Comparison of ENCODE assay signal across 28 cellular contexts in the genomic region with DNA sequence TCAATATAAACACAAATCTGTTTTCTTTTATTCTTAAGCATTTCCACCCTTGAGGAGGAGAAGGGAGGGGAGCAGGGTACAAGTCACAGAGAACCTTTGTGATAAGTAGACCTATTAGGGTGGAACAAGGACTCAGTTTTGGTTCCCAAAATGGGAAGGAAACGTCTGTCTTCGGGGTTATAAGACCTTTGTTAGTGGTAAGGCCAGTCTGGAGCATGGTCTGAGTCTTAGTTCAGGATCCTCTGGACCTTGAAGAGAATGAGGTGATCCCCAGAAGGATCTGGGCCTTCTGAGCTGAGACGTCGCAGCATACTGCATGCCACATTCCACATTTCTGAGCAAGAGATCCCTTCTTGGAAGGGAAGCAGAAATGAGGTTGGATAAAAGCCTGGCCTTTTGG. TPM values are rescaled to one million over a fixed set of nuclear protein-coding genes. Genes with fewer than 3 reads are reported as not detected.
DNase-seq lines count a peak whose midpoint lies in the region; ATAC-seq, FAIRE-seq and TF ChIP-seq lines count a peak whose summit lies in the region.
"Had no signal": no experiment of that assay in that cellular context is flagged by ENCODE, and none has a peak within 500 bp of the region (broad histone marks: within the 10 kb centered on the region; RNA-seq: fewer than 3 reads in every experiment).

No MANE protein-coding gene starts in this region.

- H3K36me3 Mint-ChIP-seq in activated CD4-positive, alpha-beta T cell treated with anti-CD3 and anti-CD28 coated beads for 36 hours (ENCODE audit: low read depth), result peaks cover 76% of the 10 kb centered on the region
- H3K36me3 Mint-ChIP-seq in activated CD8-positive, alpha-beta T cell treated with anti-CD3 and anti-CD28 coated beads for 36 hours (ENCODE audit: low read depth), result peaks cover 59% of the 10 kb centered on the region
- H3K36me3 Mint-ChIP-seq in memory B cell, result peaks cover 29% of the 10 kb centered on the region

- TF ChIP-seq CTCF in activated CD8-positive, alpha-beta T cell treated with anti-CD3 and anti-CD28 coated beads for 36 hours (IDR thresholded peaks at IDR 0.05), result no peak
- no peak for TF ChIP-seq CTCF in SK-N-SH (IDR thresholded peaks at IDR 0.05)

- no peak for TF ChIP-seq EP300 in SK-N-SH (IDR thresholded peaks at IDR 0.05; ENCODE audit: borderline replicate concordance in 1 of 2, low read depth in 1 of 2, low read length in 1 of 2)

- peak overlapping the region; percentile 58 for H3K27ac Mint-ChIP-seq in activated CD4-positive, alpha-beta T cell treated with anti-CD3 and anti-CD28 coated beads for 36 hours
- H3K27ac Mint-ChIP-seq in activated CD8-positive, alpha-beta T cell treated with anti-CD3 and anti-CD28 coated beads for 36 hours, result peak overlapping the region; percentile 80
- peak overlapping the region; percentile 48 for H3K27ac Mint-ChIP-seq in memory B cell
- H3K27ac Mint-ChIP-seq: HFFc6, neural progenitor cell, progenitor cell of endocrine pancreas had no signal

- H3K4me3 ChIP-seq in BLaER1 treated with 17β-estradiol and CSF1 and Interleukin-3, amounts not matched to agents 10 nM and 100 nM, result no peak overlapping the region
- no peak overlapping the region for H3K4me3 ChIP-seq in SK-N-SH (ENCODE audit: low read depth in 2 of 2, low read length in 1 of 2)
- H3K4me3 ChIP-seq: neural progenitor cell, SJSA1 had no signal

- no peak for FAIRE-seq in HTR-8/SVneo (lab: Jason Lieb, UNC)
- FAIRE-seq: endothelial cell of umbilical vein, GM18507, keratinocyte had no signal

- no peak for TF ChIP-seq RAD21 in SK-N-SH (IDR thresholded peaks at IDR 0.05; ENCODE audit: low read length)

- H3K4me1 Mint-ChIP-seq in activated CD4-positive, alpha-beta T cell treated with anti-CD3 and anti-CD28 coated beads for 36 hours, result peaks cover 24% of the 10 kb centered on the region
- peaks cover 29% of the 10 kb centered on the region for H3K4me1 Mint-ChIP-seq in activated CD8-positive, alpha-beta T cell treated with anti-CD3 and anti-CD28 coated beads for 36 hours (ENCODE audit: low read depth)
- H3K4me1 Mint-ChIP-seq in memory B cell, result peaks cover 23% of the 10 kb centered on the region
- H3K4me1 Mint-ChIP-seq: neural progenitor cell had no signal

- POLR2A ChIA-PET in activated CD4-positive, alpha-beta T cell treated with anti-CD3 and anti-CD28 coated beads for 36 hours (lab: Charles Lee), result no interaction called here
- POLR2A ChIA-PET in activated CD8-positive, alpha-beta T cell treated with anti-CD3 and anti-CD28 coated beads for 36 hours (lab: Charles Lee), result interaction anchor here (0.9 kb wide), 1 partner anchor 12 kb away, joined by 3 read pairs; no protein-coding TSS in a partner anchor
- POLR2A ChIA-PET in SK-N-SH (lab: Yijun Ruan, JAX), result no interaction called here

- H3K4me2 ChIP-seq in BLaER1 treated with 17β-estradiol and CSF1 and Interleukin-3, amounts not matched to agents 10 nM and 100 nM, result peak overlapping the region; percentile 25 to 72 (median 57)
- H3K4me2 ChIP-seq in SK-N-SH, result no peak overlapping the region
- H3K4me2 ChIP-seq: KMS-11, neural progenitor cell had no signal

- peak overlapping the region in 6 of 11 experiments; percentile 1 to 36 (median 26); a peak in 5 of 22 replicates for H3K27ac ChIP-seq in BLaER1 treated with 17β-estradiol and CSF1 and Interleukin-3, amounts not matched to agents 10 nM and 100 nM
- no peak overlapping the region for H3K27ac ChIP-seq in SK-N-SH (ENCODE audit: low read depth in 2 of 2, low read length in 1 of 2)
- H3K27ac ChIP-seq: 22Rv1, KMS-11, neural progenitor cell, SJSA1 had no signal

- H3K9me3 ChIP-seq in BLaER1 treated with 17β-estradiol and CSF1 and Interleukin-3, amounts not matched to agents 10 nM and 100 nM (replicated peaks in 1 of 11), result no peaks in the 10 kb centered on the region
- no peaks in the 10 kb centered on the region for H3K9me3 ChIP-seq in SK-N-SH
- H3K9me3 ChIP-seq: SJSA1 had no signal

- peaks cover 17 to 35% (median 24%) of the 10 kb centered on the region in 10 experiments for H3K4me1 ChIP-seq in BLaER1 treated with 17β-estradiol and CSF1 and Interleukin-3, amounts not matched to agents 10 nM and 100 nM
- H3K4me1 ChIP-seq in SK-N-SH (ENCODE audit: control insufficient read depth in 1 of 2, insufficient read depth in 2 of 2, low read depth in 1 of 2, low read length in 1 of 2), result no peaks in the 10 kb centered on the region; a peak in 1 of 4 replicates
- H3K4me1 ChIP-seq: SJSA1 had no signal

- no peak overlapping the region for H3K4me3 Mint-ChIP-seq in activated CD4-positive, alpha-beta T cell treated with anti-CD3 and anti-CD28 coated beads for 36 hours
- no peak overlapping the region for H3K4me3 Mint-ChIP-seq in activated CD8-positive, alpha-beta T cell treated with anti-CD3 and anti-CD28 coated beads for 36 hours
- H3K4me3 Mint-ChIP-seq in memory B cell, result no peak overlapping the region
- H3K4me3 Mint-ChIP-seq: HFFc6; neural progenitor cell; T-helper 1 cell treated with Interleukin-12 subunit alpha and Interleukin-12 subunit beta and Interleukin-4 antibody, amounts not matched to agents 30 μg/mL and 1 μg/mL, for 36 hours had no signal

- H3K79me2 ChIP-seq in SK-N-SH (ENCODE audit: insufficient read depth), result peaks cover 14% of the 10 kb centered on the region

- peaks cover 50 to 93% (median 78%) of the 10 kb centered on the region in 11 experiments; a peak in 21 of 22 replicates for H4K20me1 ChIP-seq in BLaER1 treated with 17β-estradiol and CSF1 and Interleukin-3, amounts not matched to agents 10 nM and 100 nM
- 0 out of 2 replicates have a peak, but pooled peaks cover 3% of the 10 kb centered on the region for H4K20me1 ChIP-seq in SK-N-SH (ENCODE audit: insufficient read depth)

- H3K27me3 ChIP-seq in BLaER1 treated with 17β-estradiol and CSF1 and Interleukin-3, amounts not matched to agents 10 nM and 100 nM, result no peaks in the 10 kb centered on the region
- H3K27me3 ChIP-seq in SK-N-SH (ENCODE audit: insufficient read depth), result no peaks in the 10 kb centered on the region
- H3K27me3 ChIP-seq: neural progenitor cell, SJSA1 had no signal

- intact Hi-C loops in activated CD4-positive, alpha-beta T cell treated with anti-CD3 and anti-CD28 coated beads for 36 hours (cut with DNase I, micrococcal nuclease), result loop anchor here in 1 of 2 experiments (5.0 kb wide), 1 partner anchor 56 kb away; a partner anchor contains a TSS
- intact Hi-C loops in activated CD8-positive, alpha-beta T cell treated with anti-CD3 and anti-CD28 coated beads for 36 hours (cut with micrococcal nuclease), result no loop called here

- H3K27me3 Mint-ChIP-seq in activated CD4-positive, alpha-beta T cell treated with anti-CD3 and anti-CD28 coated beads for 36 hours, result no peaks in the 10 kb centered on the region
- H3K27me3 Mint-ChIP-seq in activated CD8-positive, alpha-beta T cell treated with anti-CD3 and anti-CD28 coated beads for 36 hours, result no peaks in the 10 kb centered on the region
- H3K27me3 Mint-ChIP-seq in memory B cell, result no peaks in the 10 kb centered on the region
- H3K27me3 Mint-ChIP-seq: progenitor cell of endocrine pancreas had no signal

- ATAC-seq in activated CD4-positive, alpha-beta T cell treated with anti-CD3 and anti-CD28 coated beads for 36 hours, result no peak
- no peak for ATAC-seq in activated CD8-positive, alpha-beta T cell treated with anti-CD3 and anti-CD28 coated beads for 36 hours
- ATAC-seq in memory B cell (ENCODE audit: low read depth), result no peak

- no peaks in the 10 kb centered on the region for H3K9me2 ChIP-seq in SK-N-SH

- no peak for DNase-seq in activated CD4-positive, alpha-beta T cell treated with anti-CD3 and anti-CD28 coated beads for 36 hours
- no peak for DNase-seq in activated CD4-positive, alpha-beta T cell treated with anti-CD3 and anti-CD28 coated beads, Interleukin-2, amount 50 U/mL, for 4 hours
- no peak for DNase-seq in activated CD8-positive, alpha-beta T cell treated with anti-CD3 and anti-CD28 coated beads for 36 hours
- DNase-seq in memory B cell (ENCODE audit: low spot score in 2 of 2) (no peak), SK-N-SH (no peak), HTR-8/SVneo (ENCODE audit: insufficient read length, low spot score) (no peak)
- no peak for DNase-seq in activated CD4-positive, CD25-positive, alpha-beta regulatory T cell treated with anti-CD3 and anti-CD28 coated beads, Interleukin-2, amount 50 U/mL, for 72 hours
- DNase-seq: activated CD4-positive, alpha-beta T cell treated with anti-CD3 and anti-CD28 coated beads for 48 hours; COR-L47; DMS79; GF-D8; HFFc6; MV-4-11; NCI-H1694; NCI-H2171 treated with DMSO at 0.1 percent for 48 hours; NCI-H526; stimulated activated CD4-positive, alpha-beta T cell treated with anti-CD3 and anti-CD28 coated beads, Interleukin-15, amount 100 ng/mL, for 24 hours; substantia nigra had no signal

- H2AFZ ChIP-seq in SK-N-SH (ENCODE audit: low read depth), result no peak overlapping the region
- H2AFZ ChIP-seq: neural progenitor cell had no signal

- WGBS in SK-N-SH (ENCODE audit: low lambda C conversion rate), result 96% methylated on average over 4 of the region's 4 CpGs

- peak overlapping the region in 5 of 11 experiments; percentile 13 to 29 (median 20); a peak in 4 of 22 replicates for H3K9ac ChIP-seq in BLaER1 treated with 17β-estradiol and CSF1 and Interleukin-3, amounts not matched to agents 10 nM and 100 nM
- H3K9ac ChIP-seq in SK-N-SH, result no peak overlapping the region
- H3K9ac ChIP-seq: KMS-11, neural progenitor cell had no signal

- no peaks in the 10 kb centered on the region for H3K9me3 Mint-ChIP-seq in activated CD4-positive, alpha-beta T cell treated with anti-CD3 and anti-CD28 coated beads for 36 hours (ENCODE audit: low read depth)
- no peaks in the 10 kb centered on the region for H3K9me3 Mint-ChIP-seq in activated CD8-positive, alpha-beta T cell treated with anti-CD3 and anti-CD28 coated beads for 36 hours
- H3K9me3 Mint-ChIP-seq in memory B cell, result no peaks in the 10 kb centered on the region
- H3K9me3 Mint-ChIP-seq: HFFc6; neural progenitor cell; T-helper 1 cell treated with Interleukin-12 subunit alpha and Interleukin-12 subunit beta and Interleukin-4 antibody, amounts not matched to agents 30 μg/mL and 1 μg/mL, for 36 hours had no signal

- H3F3A ChIP-seq in SK-N-SH (replicated peaks; ENCODE audit: insufficient read depth), result peaks cover 16% of the 10 kb centered on the region

- CTCF ChIA-PET in activated CD4-positive, alpha-beta T cell treated with anti-CD3 and anti-CD28 coated beads for 36 hours (lab: Charles Lee), result interaction anchor here (0.6 to 1.2 kb wide), 2 partner anchors 16 to 165 kb away, joined by 3 read pairs; no protein-coding TSS in a partner anchor
- CTCF ChIA-PET in activated CD8-positive, alpha-beta T cell treated with anti-CD3 and anti-CD28 coated beads for 36 hours (lab: Charles Lee), result no interaction called here
- CTCF ChIA-PET in SK-N-SH (lab: Yijun Ruan, JAX), result interaction anchor here (1.0 to 1.1 kb wide), 2 partner anchors 31 to 163 kb away, joined by 3 read pairs; no protein-coding TSS in a partner anchor

- peaks cover 93 to 99% (median 97%) of the 10 kb centered on the region in 11 experiments for H3K36me3 ChIP-seq in BLaER1 treated with 17β-estradiol and CSF1 and Interleukin-3, amounts not matched to agents 10 nM and 100 nM
- H3K36me3 ChIP-seq in SK-N-SH (replicated peaks in 1 of 2; ENCODE audit: control insufficient read depth in 1 of 2, insufficient read depth in 2 of 2, low read length in 1 of 2), result peaks cover 46 to 81% of the 10 kb centered on the region in 2 experiments
- H3K36me3 ChIP-seq: neural progenitor cell had no signal

RNA-seq across cellular contexts. Expression of a gene that starts 37.2 kb away (rescaled TPM):
- total RNA-seq in activated CD4-positive, alpha-beta T cell treated with anti-CD3 and anti-CD28 coated beads for 36 hours, result under 1 TPM in 1 of 2 experiments, not detected in 1; 0.14 TPM
- not detected for total RNA-seq in activated CD8-positive, alpha-beta T cell treated with anti-CD3 and anti-CD28 coated beads for 36 hours
- polyA plus RNA-seq in SK-N-SH (2012; rRNA removed), result 6.0 and 8.4 TPM in 2 replicates
- polyA plus RNA-seq in SK-N-SH (2012; cell fraction: cytosol; rRNA removed), result 4.1 and 5.2 TPM in 2 replicates
- polyA plus RNA-seq in SK-N-SH (2012; cell fraction: nucleus; rRNA removed), result 5.5 and 9.9 TPM in 2 replicates

RNA-seq across cellular contexts. Expression of a gene that starts 45.3 kb away (rescaled TPM):
- total RNA-seq in activated CD4-positive, alpha-beta T cell treated with anti-CD3 and anti-CD28 coated beads for 36 hours, result 10 to 100 TPM; 61.8 to 78.1 TPM
- 10 to 100 TPM; 78.6 to 84.4 TPM for total RNA-seq in activated CD8-positive, alpha-beta T cell treated with anti-CD3 and anti-CD28 coated beads for 36 hours
- polyA plus RNA-seq in SK-N-SH (2012; rRNA removed), result 45.3 and 51.5 TPM in 2 replicates
- 48.2 and 52.3 TPM in 2 replicates for polyA plus RNA-seq in SK-N-SH (2012; cell fraction: cytosol; rRNA removed)
- polyA plus RNA-seq in SK-N-SH (2012; cell fraction: nucleus; rRNA removed), result 36.9 and 44.6 TPM in 2 replicates

RNA-seq across cellular contexts. Expression of a gene that starts 58.0 kb away (rescaled TPM):
- total RNA-seq in activated CD4-positive, alpha-beta T cell treated with anti-CD3 and anti-CD28 coated beads for 36 hours, result 100 to 1,000 TPM; 225 to 339 TPM
- 100 to 1,000 TPM; 214 to 218 TPM for total RNA-seq in activated CD8-positive, alpha-beta T cell treated with anti-CD3 and anti-CD28 coated beads for 36 hours
- 38.5 and 57.4 TPM in 2 replicates for polyA plus RNA-seq in SK-N-SH (2012; rRNA removed)
- 46.5 and 58.5 TPM in 2 replicates for polyA plus RNA-seq in SK-N-SH (2012; cell fraction: cytosol; rRNA removed)
- polyA plus RNA-seq in SK-N-SH (2012; cell fraction: nucleus; rRNA removed), result 85.9 and 98.2 TPM in 2 replicates

Comparison
In these comparisons a context has a peak if more than half of its experiments do, and no peak if none do; other contexts are left out.
1. H3K27ac ChIP-seq: peak in BLaER1 treated with 17β-estradiol and CSF1 and Interleukin-3, amounts not matched to agents 10 nM and 100 nM (6 of 11); none in SK-N-SH (0 of 2).
2. Peak in every context shown above with its lines, with median percentiles within 50 percentile points of each other: H3K27ac Mint-ChIP-seq.